12 cellular contexts compared by ENCODE assay signal in genomic region chr7:158413962-158414961, GRCh38.
DNase-seq lines count a peak whose midpoint lies in the region; ATAC-seq and TF ChIP-seq lines count a peak whose summit lies in the region.
"Had no signal": no experiment of that assay in that cellular context is flagged by ENCODE, and none has a peak within 500 bp of the region (broad histone marks: within the 10 kb centered on the region; RNA-seq: fewer than 3 reads in every experiment).

No MANE protein-coding gene starts in this region.

- peaks cover 13% of the 10 kb centered on the region for H3K9me3 Mint-ChIP-seq in activated CD8-positive, alpha-beta memory T cell treated with anti-CD3 and anti-CD28 coated beads, Interleukin-2, amount 10 ng/mL, durations not matched to agents 7 days and 5 days (ENCODE audit: low read depth)

- no peak overlapping the region for H3K27ac Mint-ChIP-seq in activated CD8-positive, alpha-beta memory T cell treated with anti-CD3 and anti-CD28 coated beads, Interleukin-2, amount 10 ng/mL, durations not matched to agents 7 days and 5 days

- peak; percentile 45 for TF ChIP-seq RAD21 in neural cell (conservative IDR thresholded peaks at IDR 0.05)

- DNase-seq in Daoy (ENCODE audit: low read depth) (peak; percentile 82), NCI-H2107 (lab: John Stamatoyannopoulos, UW) (peak; percentile 63), brain microvascular endothelial cell (peak; percentile 42), H4 (ENCODE audit: low spot score) (no peak), left ventricle myocardium inferior (no peak)
- DNase-seq in activated CD8-positive, alpha-beta memory T cell treated with anti-CD3 and anti-CD28 coated beads, Interleukin-2, amount 10 ng/mL, durations not matched to agents 7 days and 5 days, result no peak
- DNase-seq: islet precursor cell had no signal

- no peaks in the 10 kb centered on the region for H3K27me3 ChIP-seq in brain microvascular endothelial cell (replicated peaks)
- H3K27me3 ChIP-seq in neural cell (ENCODE audit: insufficient read depth, low read depth, low read length), result no peaks in the 10 kb centered on the region
- peaks cover 47% of the 10 kb centered on the region for H3K27me3 ChIP-seq in left ventricle myocardium inferior (ENCODE audit: low read depth)
- H3K27me3 ChIP-seq: Peyer's patch, upper lobe of left lung had no signal

- CTCF ChIA-PET in activated CD8-positive, alpha-beta memory T cell treated with anti-CD3 and anti-CD28 coated beads, Interleukin-2, amount 10 ng/mL, durations not matched to agents 7 days and 5 days (lab: Charles Lee), result no interaction called here

- H3K27ac ChIP-seq in brain microvascular endothelial cell (no peak overlapping the region), neural cell (ENCODE audit: low read length) (peak overlapping the region; percentile 89), left ventricle myocardium inferior (replicated peaks) (no peak overlapping the region)
- H3K27ac ChIP-seq: parathyroid adenoma, Peyer's patch, upper lobe of left lung had no signal

- H3F3A ChIP-seq in neural cell (ENCODE audit: insufficient read depth, low read length, poor library complexity, severe bottlenecking), result peaks cover 7% of the 10 kb centered on the region

- H3K36me3 Mint-ChIP-seq in activated CD8-positive, alpha-beta memory T cell treated with anti-CD3 and anti-CD28 coated beads, Interleukin-2, amount 10 ng/mL, durations not matched to agents 7 days and 5 days, result no peaks in the 10 kb centered on the region

- no peaks in the 10 kb centered on the region for H3K9me3 ChIP-seq in neural cell (ENCODE audit: low read length)
- peaks cover 8% of the 10 kb centered on the region for H3K9me3 ChIP-seq in left ventricle myocardium inferior (replicated peaks)
- H3K9me3 ChIP-seq: Peyer's patch, upper lobe of left lung had no signal

- H3K4me1 ChIP-seq in left ventricle myocardium inferior, result no peaks in the 10 kb centered on the region
- H3K4me1 ChIP-seq: parathyroid adenoma, Peyer's patch, upper lobe of left lung had no signal

- peak overlapping the region; percentile 61 for H3K9ac ChIP-seq in neural cell (ENCODE audit: low read length)
- H3K9ac ChIP-seq: parathyroid adenoma had no signal

- no peak for ATAC-seq in activated CD8-positive, alpha-beta memory T cell treated with anti-CD3 and anti-CD28 coated beads, Interleukin-2, amount 10 ng/mL, durations not matched to agents 7 days and 5 days
- no peak for ATAC-seq in GM21619 (IDR thresholded peaks at IDR 0.05; ENCODE audit: unreplicated experiment)

- H3K27me3 Mint-ChIP-seq in activated CD8-positive, alpha-beta memory T cell treated with anti-CD3 and anti-CD28 coated beads, Interleukin-2, amount 10 ng/mL, durations not matched to agents 7 days and 5 days, result no peaks in the 10 kb centered on the region

- peak; percentile 61 for TF ChIP-seq EP300 in neural cell (conservative IDR thresholded peaks at IDR 0.05; ENCODE audit: poor library complexity, severe bottlenecking)

- peak overlapping the region; percentile 27 for H3K4me2 ChIP-seq in neural cell (ENCODE audit: low read length)

- H3K79me2 ChIP-seq in neural cell (replicated peaks; ENCODE audit: insufficient read depth, low read length), result peaks cover 3% of the 10 kb centered on the region
- H3K79me2 ChIP-seq: parathyroid adenoma had no signal

- H4K20me1 ChIP-seq in neural cell (ENCODE audit: insufficient read depth), result no peaks in the 10 kb centered on the region

- no peak overlapping the region for H3K4me3 Mint-ChIP-seq in activated CD8-positive, alpha-beta memory T cell treated with anti-CD3 and anti-CD28 coated beads, Interleukin-2, amount 10 ng/mL, durations not matched to agents 7 days and 5 days

- no peaks in the 10 kb centered on the region for H3K36me3 ChIP-seq in brain microvascular endothelial cell (replicated peaks)
- H3K36me3 ChIP-seq in neural cell (ENCODE audit: insufficient read depth, low read length), result no peaks in the 10 kb centered on the region
- no peaks in the 10 kb centered on the region for H3K36me3 ChIP-seq in left ventricle myocardium inferior
- H3K36me3 ChIP-seq: Peyer's patch, upper lobe of left lung had no signal

- TF ChIP-seq CTCF in brain microvascular endothelial cell (IDR thresholded peaks at IDR 0.05; ENCODE audit: low read depth, low read length, missing control alignments) (no peak), neural cell (IDR thresholded peaks at IDR 0.05; ENCODE audit: poor library complexity, severe bottlenecking) (peak; percentile 62), left ventricle myocardium inferior (IDR thresholded peaks at IDR 0.05; ENCODE audit: borderline replicate concordance) (no peak)

- H2AFZ ChIP-seq in neural cell (ENCODE audit: low read depth, low read length), result peak overlapping the region; percentile 1
- H2AFZ ChIP-seq: parathyroid adenoma had no signal

- no peak overlapping the region for H3K4me3 ChIP-seq in brain microvascular endothelial cell (ENCODE audit: low read depth, low read length)
- peak overlapping the region; percentile 43 for H3K4me3 ChIP-seq in neural cell (ENCODE audit: low read length)
- no peak overlapping the region for H3K4me3 ChIP-seq in left ventricle myocardium inferior
- H3K4me3 ChIP-seq: Peyer's patch, upper lobe of left lung had no signal

- H3K4me1 Mint-ChIP-seq in activated CD8-positive, alpha-beta memory T cell treated with anti-CD3 and anti-CD28 coated beads, Interleukin-2, amount 10 ng/mL, durations not matched to agents 7 days and 5 days, result no peaks in the 10 kb centered on the region

- in situ Hi-C loops in brain microvascular endothelial cell (cut with HindIII; ENCODE audit: low pct_ligation_motif_present, low sequenced_read_pairs), result no loop called here

- H3K9me2 ChIP-seq in neural cell (ENCODE audit: insufficient read depth, low read length), result no peaks in the 10 kb centered on the region

- intact Hi-C loops in left ventricle myocardium inferior (cut with micrococcal nuclease), result no loop called here

TF ChIP-seq in neural cell, 6 proteins besides CTCF, POLR2A, EP300 and RAD21:
- TF ChIP-seq REST (IDR thresholded peaks at IDR 0.05; ENCODE audit: borderline replicate concordance), result peak; percentile 98
- TF ChIP-seq MXI1 (conservative IDR thresholded peaks at IDR 0.05; ENCODE audit: poor library complexity, severe bottlenecking), result no peak
- peak; percentile 67 for TF ChIP-seq POLR2AphosphoS5 (IDR thresholded peaks at IDR 0.05)

Comparison
In these comparisons a context has a peak if more than half of its experiments do, and no peak if none do; other contexts are left out.
1. DNase-seq: peak in Daoy (single experiment), NCI-H2107 (single experiment) and brain microvascular endothelial cell (single experiment); none in activated CD8-positive, alpha-beta memory T cell treated with anti-CD3 and anti-CD28 coated beads, Interleukin-2, amount 10 ng/mL, durations not matched to agents 7 days and 5 days (single experiment), H4 (single experiment) and left ventricle myocardium inferior (single experiment).